15 cellular contexts compared by ENCODE assay signal in the genomic region with DNA sequence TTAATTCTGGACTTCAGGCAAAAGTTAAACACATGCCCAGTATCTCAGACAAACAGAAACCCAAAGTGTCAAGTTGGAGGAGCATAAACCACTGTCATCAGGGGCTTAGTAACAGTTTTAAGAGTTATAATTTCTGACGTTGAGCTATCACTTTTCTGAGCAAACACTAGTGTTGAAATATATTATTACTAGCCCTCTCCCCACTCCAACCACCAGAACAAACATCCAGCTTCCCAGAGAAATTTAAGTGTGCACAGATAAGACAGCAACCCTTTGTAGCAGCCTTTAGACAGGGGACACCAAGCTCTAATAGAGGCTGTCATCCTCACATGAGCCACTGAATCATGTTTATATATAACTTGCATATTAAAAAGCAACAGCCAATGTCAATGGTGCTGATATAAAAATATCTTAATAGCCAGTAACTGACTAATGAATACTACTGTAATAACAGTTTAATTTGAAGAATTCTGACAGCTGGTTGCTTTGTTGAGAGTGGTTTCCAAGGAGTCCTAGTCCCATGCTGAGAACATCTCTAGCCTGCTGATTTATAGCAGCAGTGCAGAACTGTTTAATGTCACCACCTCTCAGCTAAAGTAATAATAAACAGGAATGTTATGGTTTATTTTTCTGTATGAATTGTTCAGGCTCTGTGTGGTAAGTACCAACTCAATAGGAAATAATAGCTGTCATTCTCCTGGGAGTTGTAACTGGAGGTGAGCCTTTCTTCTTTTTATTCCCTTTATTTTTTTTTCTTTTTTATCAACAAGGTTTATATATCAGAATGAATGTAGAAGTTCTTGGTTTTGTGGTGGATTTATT.
DNase-seq lines count a peak whose midpoint lies in the region; ATAC-seq, FAIRE-seq and TF ChIP-seq lines count a peak whose summit lies in the region.
"Had no signal": no experiment of that assay in that cellular context is flagged by ENCODE, and none has a peak within 500 bp of the region (broad histone marks: within the 10 kb centered on the region; RNA-seq: fewer than 3 reads in every experiment).

No MANE protein-coding gene starts in this region.

- no peak overlapping the region for H3K4me3 ChIP-seq in endothelial cell of umbilical vein (replicated peaks in 1 of 3; ENCODE audit: insufficient read depth in 1 of 3, low read depth in 1 of 3, low read length in 3 of 3)
- H3K4me3 ChIP-seq in psoas muscle = no peak overlapping the region
- H3K4me3 ChIP-seq: GM12878, skin epidermis, tibial artery had no signal

- peak overlapping the region; percentile 9 for H3K4me2 ChIP-seq in endothelial cell of umbilical vein (ENCODE audit: insufficient read depth, low read length)

- FAIRE-seq in endothelial cell of umbilical vein (lab: Jason Lieb, UNC) = no peak
- FAIRE-seq: GM12878 had no signal

- H3K4me1 ChIP-seq in endothelial cell of umbilical vein (ENCODE audit: control insufficient read depth, extremely low read depth, insufficient read depth, low read length) = peaks cover 58% of the 10 kb centered on the region
- no peaks in the 10 kb centered on the region for H3K4me1 ChIP-seq in psoas muscle
- H3K4me1 ChIP-seq: tibial artery had no signal

- DNase-seq in DMS 273 (lab: John Stamatoyannopoulos, UW; ENCODE audit: unreplicated experiment) (peak; percentile 39), DMS 273 treated with DMSO at 0.1 percent for 48 hours (lab: John Stamatoyannopoulos, UW) (no peak), NCI-H446 treated with DMSO at 0.1 percent for 48 hours (lab: John Stamatoyannopoulos, UW) (peak; percentile 50), endothelial cell of umbilical vein (ENCODE audit: low read depth, low spot score) (peak; percentile 78), psoas muscle (no peak), GM10266 (ENCODE audit: extremely low spot score) (no peak), inferior parietal cortex (ENCODE audit: extremely low spot score) (no peak)
- DNase-seq: amniotic stem cell; effector memory CD4-positive, alpha-beta T cell; NCI-H2029 treated with DMSO at 0.1 percent for 48 hours; tibial artery had no signal

- BruUV-seq in endothelial cell of umbilical vein (replicated peaks; lab: Mats Ljungman, UMichigan) = no TSS peak

- H3K27ac ChIP-seq in endothelial cell of umbilical vein (ENCODE audit: insufficient read depth, low read depth, low read length) = peak overlapping the region; percentile 61
- H3K27ac ChIP-seq in psoas muscle = peak overlapping the region; percentile 26
- H3K27ac ChIP-seq: 22Rv1, skin epidermis, tibial artery had no signal

- H4K20me1 ChIP-seq in endothelial cell of umbilical vein (replicated peaks; ENCODE audit: control insufficient read depth, extremely low read depth, insufficient read depth, low read length) = no peaks in the 10 kb centered on the region

- H3K27me3 ChIP-seq in endothelial cell of umbilical vein (ENCODE audit: control insufficient read depth in 2 of 2, insufficient read depth in 2 of 2, low read length in 2 of 2) (no peaks in the 10 kb centered on the region), psoas muscle (ENCODE audit: insufficient read depth in 3 of 3, low read length in 2 of 3) (no peaks in the 10 kb centered on the region)
- H3K27me3 ChIP-seq: tibial artery had no signal

- H3K9me3 ChIP-seq in endothelial cell of umbilical vein (replicated peaks; ENCODE audit: control insufficient read depth, insufficient read depth, low read length) (no peaks in the 10 kb centered on the region), psoas muscle (no peaks in the 10 kb centered on the region)
- H3K9me3 ChIP-seq: tibial artery had no signal

- CTCF ChIA-PET in endothelial cell of umbilical vein (lab: Charles Lee) = interaction anchor here (0.7 to 3.7 kb wide), 10 partner anchors 8 to 560 kb away, joined by 3 to 19 read pairs (median 4); no protein-coding TSS in a partner anchor

- POLR2A ChIA-PET in endothelial cell of umbilical vein (lab: Charles Lee) = no interaction called here

- intact Hi-C loops in endothelial cell of umbilical vein (cut with micrococcal nuclease) = loop anchor here (1.0 to 10.0 kb wide), 5 partner anchors 277 to 1570 kb away; no protein-coding TSS in a partner anchor
- intact Hi-C loops in psoas muscle (cut with DNase I) = no loop called here

- H3K9me1 ChIP-seq in endothelial cell of umbilical vein (replicated peaks; ENCODE audit: control insufficient read depth, extremely low read depth, insufficient read depth, low read length) = no peaks in the 10 kb centered on the region

- no peak overlapping the region for H2AFZ ChIP-seq in endothelial cell of umbilical vein (ENCODE audit: low read depth, low read length)

- H3K9ac ChIP-seq in endothelial cell of umbilical vein (replicated peaks; ENCODE audit: extremely low read depth, insufficient read depth, low read length) = no peak overlapping the region

- ATAC-seq in psoas muscle (peak; percentile 88 to 96 (median 92)), GM18867 (IDR thresholded peaks at IDR 0.05; ENCODE audit: unreplicated experiment) (no peak)
- ATAC-seq: GM12878 had no signal

- no peaks in the 10 kb centered on the region for H3K36me3 ChIP-seq in endothelial cell of umbilical vein (ENCODE audit: control insufficient read depth in 2 of 2, extremely low read depth in 1 of 2, insufficient read depth in 2 of 2, low read length in 2 of 2)
- H3K36me3 ChIP-seq in psoas muscle (ENCODE audit: insufficient read depth in 1 of 2, low read depth in 1 of 2) = no peaks in the 10 kb centered on the region
- H3K36me3 ChIP-seq: tibial artery had no signal

- TF ChIP-seq POLR2A in endothelial cell of umbilical vein (IDR thresholded peaks at IDR 0.05; ENCODE audit: low read depth, low read length) = no peak

- 13 to 52% (median 36%) methylated on average over 1 of the region's 1 CpG for WGBS in psoas muscle, 3 donors

- dilution Hi-C loops in endothelial cell of umbilical vein (cut with MboI; ENCODE audit: extremely low pct_ligation_motif_present, low sequenced_read_pairs) = no loop called here

- H3K79me2 ChIP-seq in endothelial cell of umbilical vein (ENCODE audit: control insufficient read depth, insufficient read depth, low read length) = no peaks in the 10 kb centered on the region

- TF ChIP-seq CTCF in endothelial cell of umbilical vein (IDR thresholded peaks at IDR 0.05; ENCODE audit: extremely low read depth in 1 of 2, insufficient read depth in 1 of 2, low read depth in 1 of 2, low read length in 2 of 2) (no peak), psoas muscle (IDR thresholded peaks at IDR 0.05) (no peak), GM10266 (IDR thresholded peaks at IDR 0.05; ENCODE audit: control insufficient read depth, insufficient read depth, low read depth, missing control alignments) (no peak)

TF ChIP-seq in endothelial cell of umbilical vein, 7 proteins besides CTCF, POLR2A, EP300 and RAD21:
- TF ChIP-seq EZH2 (IDR thresholded peaks at IDR 0.05; ENCODE audit: borderline replicate concordance, low read depth, low read length, severe bottlenecking) = no peak
- TF ChIP-seq, protein P1, sequence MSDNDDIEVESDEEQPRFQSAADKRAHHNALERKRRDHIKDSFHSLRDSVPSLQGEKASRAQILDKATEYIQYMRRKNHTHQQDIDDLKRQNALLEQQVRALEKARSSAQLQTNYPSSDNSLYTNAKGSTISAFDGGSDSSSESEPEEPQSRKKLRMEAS (IDR thresholded peaks at IDR 0.05; ENCODE audit: insufficient read depth, insufficient read length) = no peak

Comparison
In these comparisons a context has a peak if more than half of its experiments do, and no peak if none do; other contexts are left out.
1. DNase-seq: peak in DMS 273 (single experiment), NCI-H446 treated with DMSO at 0.1 percent for 48 hours (single experiment) and endothelial cell of umbilical vein (single experiment); none in DMS 273 treated with DMSO at 0.1 percent for 48 hours (single experiment), psoas muscle (0 of 2), GM10266 (single experiment) and inferior parietal cortex (single experiment).